ENCODE assay signal across 14 cellular contexts in genomic region chr16:14400285-14400977, GRCh38.
DNase-seq lines count a peak whose midpoint lies in the region; ATAC-seq and TF ChIP-seq lines count a peak whose summit lies in the region.
"Had no signal": no experiment of that assay in that cellular context is flagged by ENCODE, and none has a peak within 500 bp of the region (broad histone marks: within the 10 kb centered on the region; RNA-seq: fewer than 3 reads in every experiment).

No MANE protein-coding gene starts in this region.

- no peak overlapping the region for H3K4me3 Mint-ChIP-seq in activated T-helper 2 cell treated with anti-CD3 and anti-CD28 coated beads, Interferon-gamma antibody, Interleukin-2, Interleukin-4, amounts not matched to agents 10 μg/mL and 5 μg/mL and 100 μg/mL, durations not matched to agents 14 hours and 24 hours and 36 hours (ENCODE audit: low read depth)
- H3K4me3 Mint-ChIP-seq: activated naive CD8-positive, alpha-beta T cell treated with anti-CD3 and anti-CD28 coated beads, Interleukin-2, amount 50 U/mL, for 24 hours had no signal

- DNase-seq in heart left ventricle: peak in 1 of 5 donors; percentile 4
- DNase-seq in Right ventricle myocardium inferior (ENCODE audit: missing footprints): no peak
- DNase-seq in adrenal gland: no peak
- DNase-seq in vagina (ENCODE audit: extremely low spot score in 2 of 2): no peak
- no peak for DNase-seq in A172 (ENCODE audit: low spot score)
- no peak for DNase-seq in activated T-helper 2 cell treated with anti-CD3 and anti-CD28 coated beads, Interferon-gamma antibody, Interleukin-2, Interleukin-4, amounts not matched to agents 10 μg/mL and 5 μg/mL and 100 μg/mL, durations not matched to agents 14 hours and 24 hours and 36 hours (ENCODE audit: low spot score)
- DNase-seq: activated CD4-positive, alpha-beta T cell treated with anti-CD3 and anti-CD28 coated beads, Interleukin-2, amount 50 U/mL, for 48 hours; activated naive CD8-positive, alpha-beta T cell treated with anti-CD3 and anti-CD28 coated beads, Interleukin-2, amount 50 U/mL, for 24 hours; activated T-cell treated with anti-CD3 and anti-CD28 coated beads, Interleukin-2, amount 50 U/mL, for 48 hours; mucosa of descending colon; NCI-H1048 had no signal

- H3K4me1 Mint-ChIP-seq in activated T-helper 2 cell treated with anti-CD3 and anti-CD28 coated beads, Interferon-gamma antibody, Interleukin-2, Interleukin-4, amounts not matched to agents 10 μg/mL and 5 μg/mL and 100 μg/mL, durations not matched to agents 14 hours and 24 hours and 36 hours (ENCODE audit: low read depth): no peaks in the 10 kb centered on the region

- H3K36me3 ChIP-seq in heart left ventricle (no peaks in the 10 kb centered on the region), adrenal gland (replicated peaks in 1 of 2) (no peaks in the 10 kb centered on the region), mesodermal cell (ENCODE audit: control insufficient read depth, insufficient read depth, low read length) (no peaks in the 10 kb centered on the region), vagina (no peaks in the 10 kb centered on the region)

- no peaks in the 10 kb centered on the region for H3K27me3 Mint-ChIP-seq in activated T-helper 2 cell treated with anti-CD3 and anti-CD28 coated beads, Interferon-gamma antibody, Interleukin-2, Interleukin-4, amounts not matched to agents 10 μg/mL and 5 μg/mL and 100 μg/mL, durations not matched to agents 14 hours and 24 hours and 36 hours (ENCODE audit: low read depth)

- 89 to 92% (median 91%) methylated on average over 23 of the region's 23 CpGs for WGBS in heart left ventricle, 4 donors
- 76 to 83% (median 81%) methylated on average over 15 to 23 of the region's 23 CpGs for WGBS in adrenal gland, 4 donors
- WGBS in mesodermal cell (ENCODE audit: insufficient coverage in 2 of 2), 2 experiments: 93 to 96% methylated on average over 19 to 20 of the region's 23 CpGs

- H3K27ac ChIP-seq in heart left ventricle (peak overlapping the region in 10 of 12 donors; percentile 57 to 83 (median 72)), adrenal gland (peak overlapping the region; percentile 80 to 96 (median 92)), mesodermal cell (ENCODE audit: low read depth, low read length, severe bottlenecking) (peak overlapping the region; percentile 95), vagina (peak overlapping the region; percentile 76)
- H3K27ac ChIP-seq: parathyroid adenoma had no signal

- no peak for TF ChIP-seq POLR2A in heart left ventricle (IDR thresholded peaks at IDR 0.05)
- no peak for TF ChIP-seq POLR2A in adrenal gland (IDR thresholded peaks at IDR 0.05)
- TF ChIP-seq POLR2A in vagina (IDR thresholded peaks at IDR 0.05): no peak

- no peaks in the 10 kb centered on the region for H3K9me3 ChIP-seq in heart left ventricle
- no peaks in the 10 kb centered on the region for H3K9me3 ChIP-seq in adrenal gland (replicated peaks in 1 of 3)
- no peaks in the 10 kb centered on the region for H3K9me3 ChIP-seq in mesodermal cell (ENCODE audit: control insufficient read depth, low read length)
- H3K9me3 ChIP-seq in vagina: no peaks in the 10 kb centered on the region
- H3K9me3 ChIP-seq: mucosa of descending colon had no signal

- H3K27ac Mint-ChIP-seq in activated T-helper 2 cell treated with anti-CD3 and anti-CD28 coated beads, Interferon-gamma antibody, Interleukin-2, Interleukin-4, amounts not matched to agents 10 μg/mL and 5 μg/mL and 100 μg/mL, durations not matched to agents 14 hours and 24 hours and 36 hours: no peak overlapping the region
- H3K27ac Mint-ChIP-seq: activated naive CD8-positive, alpha-beta T cell treated with anti-CD3 and anti-CD28 coated beads, Interleukin-2, amount 50 U/mL, for 24 hours had no signal

- H3K4me1 ChIP-seq in heart left ventricle: peaks cover 0 to 18% (median 11%) of the 10 kb centered on the region in 12 donors
- peaks cover 12 to 21% of the 10 kb centered on the region in 2 donors for H3K4me1 ChIP-seq in adrenal gland (replicated peaks in 1 of 2)
- H3K4me1 ChIP-seq in mesodermal cell (ENCODE audit: control insufficient read depth, insufficient read depth, low read length, poor library complexity, severe bottlenecking): peaks cover 25% of the 10 kb centered on the region
- H3K4me1 ChIP-seq in vagina: peaks cover 22% of the 10 kb centered on the region
- H3K4me1 ChIP-seq: parathyroid adenoma had no signal

- H3K27me3 ChIP-seq in heart left ventricle (no peaks in the 10 kb centered on the region), adrenal gland (no peaks in the 10 kb centered on the region), vagina (no peaks in the 10 kb centered on the region)

- no peaks in the 10 kb centered on the region for H3K9me3 Mint-ChIP-seq in activated T-helper 2 cell treated with anti-CD3 and anti-CD28 coated beads, Interferon-gamma antibody, Interleukin-2, Interleukin-4, amounts not matched to agents 10 μg/mL and 5 μg/mL and 100 μg/mL, durations not matched to agents 14 hours and 24 hours and 36 hours
- H3K9me3 Mint-ChIP-seq: activated naive CD8-positive, alpha-beta T cell treated with anti-CD3 and anti-CD28 coated beads, Interleukin-2, amount 50 U/mL, for 24 hours had no signal

- no peak for TF ChIP-seq CTCF in heart left ventricle (IDR thresholded peaks at IDR 0.05)
- no peak for TF ChIP-seq CTCF in adrenal gland (IDR thresholded peaks at IDR 0.05)
- TF ChIP-seq CTCF in vagina (IDR thresholded peaks at IDR 0.05): no peak

- intact Hi-C loops in heart left ventricle (cut with DNase I) (loop anchor here in 2 of 10 donors (10.0 kb wide), 2 partner anchors 64 to 96 kb away; no protein-coding TSS in a partner anchor), Right ventricle myocardium inferior (cut with DNase I) (no loop called here), adrenal gland (cut with DNase I) (no loop called here), vagina (cut with DNase I) (no loop called here)
- intact Hi-C loops in activated T-helper 2 cell treated with anti-CD3 and anti-CD28 coated beads, Interferon-gamma antibody, Interleukin-2, Interleukin-4, amounts not matched to agents 10 μg/mL and 5 μg/mL and 100 μg/mL, durations not matched to agents 14 hours and 24 hours and 36 hours (cut with micrococcal nuclease): no loop called here

- no peak overlapping the region for H3K4me3 ChIP-seq in heart left ventricle
- no peak overlapping the region for H3K4me3 ChIP-seq in adrenal gland
- no peak overlapping the region for H3K4me3 ChIP-seq in mesodermal cell (ENCODE audit: extremely low read depth, insufficient read depth, low read length, poor library complexity, severe bottlenecking)
- no peak overlapping the region for H3K4me3 ChIP-seq in vagina
- H3K4me3 ChIP-seq: mucosa of descending colon had no signal

- ATAC-seq in heart left ventricle (no peak), Right ventricle myocardium inferior (no peak), GM18511 (IDR thresholded peaks at IDR 0.05; ENCODE audit: unreplicated experiment) (no peak)
- ATAC-seq: activated naive CD8-positive, alpha-beta T cell treated with anti-CD3 and anti-CD28 coated beads, Interleukin-2, amount 50 U/mL, for 24 hours had no signal

- H3K36me3 Mint-ChIP-seq in activated T-helper 2 cell treated with anti-CD3 and anti-CD28 coated beads, Interferon-gamma antibody, Interleukin-2, Interleukin-4, amounts not matched to agents 10 μg/mL and 5 μg/mL and 100 μg/mL, durations not matched to agents 14 hours and 24 hours and 36 hours (ENCODE audit: low read depth): no peaks in the 10 kb centered on the region
